Comparison of ENCODE assay signal across 2 cellular contexts in genomic region chr19:42303101-42303464, GRCh38.
TF ChIP-seq lines count a peak whose summit lies in the region.

No MANE protein-coding gene starts in this region.

TF ChIP-seq in PFSK-1, 5 proteins besides CTCF, POLR2A, EP300 and RAD21:
- 0 out of 2 replicates have a peak, but pooled peaks have one; percentile 15 for TF ChIP-seq SIN3A (IDR thresholded peaks at IDR 0.05; ENCODE audit: borderline replicate concordance, insufficient read depth, low read length)
- TF ChIP-seq FOXP2 (optimal IDR thresholded peaks at IDR 0.05; ENCODE audit: borderline replicate concordance, extremely low read depth, extremely low read length, insufficient read depth) = no peak
- TF ChIP-seq POLR2AphosphoS5 (IDR thresholded peaks at IDR 0.05; ENCODE audit: low read depth, low read length) = no peak

TF ChIP-seq in endothelial cell of umbilical vein, 7 proteins besides CTCF, POLR2A, EP300 and RAD21:
- TF ChIP-seq EZH2 (IDR thresholded peaks at IDR 0.05; ENCODE audit: borderline replicate concordance, low read depth, low read length, severe bottlenecking) (no peak), GATA2 (IDR thresholded peaks at IDR 0.05; ENCODE audit: insufficient read depth, insufficient read length, low read depth, low read length) (no peak), MAX (IDR thresholded peaks at IDR 0.05; ENCODE audit: insufficient read depth, insufficient read length) (no peak), FOS (IDR thresholded peaks at IDR 0.05; ENCODE audit: borderline replicate concordance, insufficient read depth, low read length) (no peak), JUN (IDR thresholded peaks at IDR 0.05; ENCODE audit: borderline replicate concordance, insufficient read depth, insufficient read length, low read depth) (no peak), MYC (IDR thresholded peaks at IDR 0.05; ENCODE audit: low read depth, low read length) (no peak), POLR2AphosphoS5 (IDR thresholded peaks at IDR 0.05; ENCODE audit: insufficient read depth, low read depth, low read length) (no peak)
